In the genomic region with DNA sequence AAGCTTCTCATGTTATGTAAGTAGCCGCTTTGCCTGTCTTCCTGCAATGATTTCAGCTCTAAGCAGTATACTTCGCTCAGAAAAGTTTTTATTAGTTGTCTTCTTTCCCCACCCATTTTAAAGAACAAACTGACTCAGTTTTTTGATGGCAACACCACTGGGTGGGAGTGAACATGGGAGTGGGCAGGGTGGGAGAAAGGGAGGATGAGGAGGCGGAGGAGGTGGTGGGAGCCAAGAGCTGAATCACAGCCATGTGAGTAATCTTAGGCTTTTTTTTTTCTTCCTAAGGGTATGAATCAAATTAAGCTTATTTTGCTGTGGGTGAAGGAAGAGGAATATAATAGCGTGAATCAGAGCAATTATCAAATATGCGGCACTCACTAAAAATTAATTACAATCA, we compare ENCODE assay signal across 9 cellular contexts.
DNase-seq lines count a peak whose midpoint lies in the region; ATAC-seq and TF ChIP-seq lines count a peak whose summit lies in the region.
"Had no signal": no experiment of that assay in that cellular context is flagged by ENCODE, and none has a peak within 500 bp of the region (broad histone marks: within the 10 kb centered on the region; RNA-seq: fewer than 3 reads in every experiment).

No MANE protein-coding gene starts in this region.

- peaks cover 75% of the 10 kb centered on the region for H3K4me1 Mint-ChIP-seq in activated T-cell treated with anti-CD3 and anti-CD28 coated beads, Interleukin-2, amount 50 U/mL, for 4 hours (ENCODE audit: low read depth)
- H3K4me1 Mint-ChIP-seq in T-helper 17 cell, result peaks cover 37% of the 10 kb centered on the region

- no peaks in the 10 kb centered on the region for H3K9me3 Mint-ChIP-seq in activated T-cell treated with anti-CD3 and anti-CD28 coated beads, Interleukin-2, amount 50 U/mL, for 4 hours

- no peaks in the 10 kb centered on the region for H3K27me3 Mint-ChIP-seq in activated T-cell treated with anti-CD3 and anti-CD28 coated beads, Interleukin-2, amount 50 U/mL, for 4 hours (ENCODE audit: low read depth)
- no peaks in the 10 kb centered on the region for H3K27me3 Mint-ChIP-seq in T-helper 17 cell

- peak overlapping the region; percentile 49 for H3K27ac ChIP-seq in subcutaneous abdominal adipose tissue (ENCODE audit: low read depth, low read length)

- H3K9me3 ChIP-seq in T-helper 17 cell (ENCODE audit: control insufficient read depth, low read length, poor library complexity, severe bottlenecking) (no peaks in the 10 kb centered on the region), subcutaneous abdominal adipose tissue (ENCODE audit: control insufficient read depth in 5 of 5, low read length in 5 of 5) (no peaks in the 10 kb centered on the region)

- no peaks in the 10 kb centered on the region for H3K36me3 ChIP-seq in subcutaneous abdominal adipose tissue (ENCODE audit: control insufficient read depth in 5 of 5, insufficient read depth in 5 of 5, low read length in 5 of 5)

- H3K27ac Mint-ChIP-seq in T-helper 17 cell, result peak overlapping the region; percentile 95

- TF ChIP-seq CTCF in fibroblast of pulmonary artery (IDR thresholded peaks at IDR 0.05; ENCODE audit: low read length, missing control alignments), result no peak

- peaks cover 0 to 28% (median 17%) of the 10 kb centered on the region in 5 donors for H3K4me1 ChIP-seq in subcutaneous abdominal adipose tissue (ENCODE audit: control insufficient read depth in 5 of 5, insufficient read depth in 5 of 5, low read length in 5 of 5)

- no peak overlapping the region for H3K9ac ChIP-seq in subcutaneous abdominal adipose tissue (ENCODE audit: low read length in 5 of 5)

- H3K36me3 Mint-ChIP-seq in activated T-cell treated with anti-CD3 and anti-CD28 coated beads, Interleukin-2, amount 50 U/mL, for 4 hours (ENCODE audit: insufficient read depth), result peaks cover 21% of the 10 kb centered on the region
- H3K36me3 Mint-ChIP-seq in T-helper 17 cell (ENCODE audit: low read depth), result peaks cover 5% of the 10 kb centered on the region

- no peak overlapping the region for H3K4me3 Mint-ChIP-seq in activated T-cell treated with anti-CD3 and anti-CD28 coated beads, Interleukin-2, amount 50 U/mL, for 4 hours
- H3K4me3 Mint-ChIP-seq in T-helper 17 cell, result no peak overlapping the region

- H3K27me3 ChIP-seq in subcutaneous abdominal adipose tissue (ENCODE audit: control insufficient read depth in 5 of 5, insufficient read depth in 4 of 5, low read length in 5 of 5), result peaks cover 0 to 13% (median 8%) of the 10 kb centered on the region in 5 donors

- peak; percentile 40 for DNase-seq in activated T-cell treated with anti-CD3 and anti-CD28 coated beads, Interleukin-2, amount 50 U/mL, for 4 hours
- DNase-seq in activated T-cell treated with anti-CD3 and anti-CD28 coated beads, Interleukin-2, amount 50 U/mL, for 48 hours, result no peak
- DNase-seq in T-helper 17 cell, result no peak
- DNase-seq in fibroblast of pulmonary artery (ENCODE audit: low read depth), result peak; percentile 83
- DNase-seq in NCI-H748 (lab: John Stamatoyannopoulos, UW; ENCODE audit: unreplicated experiment), result no peak
- DNase-seq: NCI-H2029 had no signal

- ATAC-seq in activated T-cell treated with anti-CD3 and anti-CD28 coated beads, Interleukin-2, amount 50 U/mL, for 4 hours, result no peak
- ATAC-seq in T-helper 17 cell (no peak), HG02852 (IDR thresholded peaks at IDR 0.05; ENCODE audit: unreplicated experiment) (no peak), HG03378 (IDR thresholded peaks at IDR 0.05; ENCODE audit: unreplicated experiment) (no peak)

- peak overlapping the region; percentile 25 for H3K4me3 ChIP-seq in fibroblast of pulmonary artery (replicated peaks; ENCODE audit: low read depth, low read length)
- no peak overlapping the region for H3K4me3 ChIP-seq in subcutaneous abdominal adipose tissue (ENCODE audit: low read depth in 1 of 5, low read length in 5 of 5)

Comparison
In these comparisons a context has a peak if more than half of its experiments do, and no peak if none do; other contexts are left out.
1. DNase-seq: peak in activated T-cell treated with anti-CD3 and anti-CD28 coated beads, Interleukin-2, amount 50 U/mL, for 4 hours (single experiment) and fibroblast of pulmonary artery (single experiment); none in activated T-cell treated with anti-CD3 and anti-CD28 coated beads, Interleukin-2, amount 50 U/mL, for 48 hours (0 of 2), T-helper 17 cell (0 of 3) and NCI-H748 (single experiment).